ENCODE assay signal across 1 cellular context in genomic region chr19:54209748-54210494, GRCh38.
TF ChIP-seq lines count a peak whose summit lies in the region.

No MANE protein-coding gene starts in this region.

TF ChIP-seq in K562, 482 proteins besides CTCF, POLR2A, EP300 and RAD21 (continued from another document and continues in another):
- TF ChIP-seq, protein P1, sequence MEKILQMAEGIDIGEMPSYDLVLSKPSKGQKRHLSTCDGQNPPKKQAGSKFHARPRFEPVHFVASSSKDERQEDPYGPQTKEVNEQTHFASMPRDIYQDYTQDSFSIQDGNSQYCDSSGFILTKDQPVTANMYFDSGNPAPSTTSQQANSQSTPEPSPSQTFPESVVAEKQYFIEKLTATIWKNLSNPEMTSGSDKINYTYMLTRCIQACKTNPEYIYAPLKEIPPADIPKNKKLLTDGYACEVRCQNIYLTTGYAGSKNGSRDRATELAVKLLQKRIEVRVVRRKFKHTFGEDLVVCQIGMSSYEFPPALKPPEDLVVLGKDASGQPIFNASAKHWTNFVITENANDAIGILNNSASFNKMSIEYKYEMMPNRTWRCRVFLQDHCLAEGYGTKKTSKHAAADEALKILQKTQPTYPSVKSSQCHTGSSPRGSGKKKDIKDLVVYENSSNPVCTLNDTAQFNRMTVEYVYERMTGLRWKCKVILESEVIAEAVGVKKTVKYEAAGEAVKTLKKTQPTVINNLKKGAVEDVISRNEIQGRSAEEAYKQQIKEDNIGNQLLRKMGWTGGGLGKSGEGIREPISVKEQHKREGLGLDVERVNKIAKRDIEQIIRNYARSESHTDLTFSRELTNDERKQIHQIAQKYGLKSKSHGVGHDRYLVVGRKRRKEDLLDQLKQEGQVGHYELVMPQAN (IDR thresholded peaks at IDR 0.05; ENCODE audit: borderline replicate concordance) = no peak
- TF ChIP-seq NRF1 (conservative IDR thresholded peaks at IDR 0.05 in 1 of 2, IDR thresholded peaks at IDR 0.05 in 1 of 2) = peak; percentile 33 to 38; a peak in 1 of 4 replicates
- TF ChIP-seq, protein P2, sequence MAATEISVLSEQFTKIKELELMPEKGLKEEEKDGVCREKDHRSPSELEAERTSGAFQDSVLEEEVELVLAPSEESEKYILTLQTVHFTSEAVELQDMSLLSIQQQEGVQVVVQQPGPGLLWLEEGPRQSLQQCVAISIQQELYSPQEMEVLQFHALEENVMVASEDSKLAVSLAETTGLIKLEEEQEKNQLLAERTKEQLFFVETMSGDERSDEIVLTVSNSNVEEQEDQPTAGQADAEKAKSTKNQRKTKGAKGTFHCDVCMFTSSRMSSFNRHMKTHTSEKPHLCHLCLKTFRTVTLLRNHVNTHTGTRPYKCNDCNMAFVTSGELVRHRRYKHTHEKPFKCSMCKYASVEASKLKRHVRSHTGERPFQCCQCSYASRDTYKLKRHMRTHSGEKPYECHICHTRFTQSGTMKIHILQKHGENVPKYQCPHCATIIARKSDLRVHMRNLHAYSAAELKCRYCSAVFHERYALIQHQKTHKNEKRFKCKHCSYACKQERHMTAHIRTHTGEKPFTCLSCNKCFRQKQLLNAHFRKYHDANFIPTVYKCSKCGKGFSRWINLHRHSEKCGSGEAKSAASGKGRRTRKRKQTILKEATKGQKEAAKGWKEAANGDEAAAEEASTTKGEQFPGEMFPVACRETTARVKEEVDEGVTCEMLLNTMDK (IDR thresholded peaks at IDR 0.05; ENCODE audit: borderline replicate concordance, insufficient read depth, low read depth, low read length, poor library complexity, severe bottlenecking) = no peak
- TF ChIP-seq ZNF282 (CRISPR knock-in tag; IDR thresholded peaks at IDR 0.05) = no peak
- no peak for TF ChIP-seq ZNF436 (CRISPR knock-in tag; IDR thresholded peaks at IDR 0.05)
- no peak for TF ChIP-seq ZFP91 (CRISPR knock-in tag; IDR thresholded peaks at IDR 0.05)
- no peak for TF ChIP-seq HDAC8 (tag; IDR thresholded peaks at IDR 0.05)
- no peak; the same call in 1 of the 2 replicates for TF ChIP-seq ZBTB7A (IDR thresholded peaks at IDR 0.05; ENCODE audit: borderline replicate concordance, control insufficient read depth, low read depth, low read length)
- TF ChIP-seq, protein P3, sequence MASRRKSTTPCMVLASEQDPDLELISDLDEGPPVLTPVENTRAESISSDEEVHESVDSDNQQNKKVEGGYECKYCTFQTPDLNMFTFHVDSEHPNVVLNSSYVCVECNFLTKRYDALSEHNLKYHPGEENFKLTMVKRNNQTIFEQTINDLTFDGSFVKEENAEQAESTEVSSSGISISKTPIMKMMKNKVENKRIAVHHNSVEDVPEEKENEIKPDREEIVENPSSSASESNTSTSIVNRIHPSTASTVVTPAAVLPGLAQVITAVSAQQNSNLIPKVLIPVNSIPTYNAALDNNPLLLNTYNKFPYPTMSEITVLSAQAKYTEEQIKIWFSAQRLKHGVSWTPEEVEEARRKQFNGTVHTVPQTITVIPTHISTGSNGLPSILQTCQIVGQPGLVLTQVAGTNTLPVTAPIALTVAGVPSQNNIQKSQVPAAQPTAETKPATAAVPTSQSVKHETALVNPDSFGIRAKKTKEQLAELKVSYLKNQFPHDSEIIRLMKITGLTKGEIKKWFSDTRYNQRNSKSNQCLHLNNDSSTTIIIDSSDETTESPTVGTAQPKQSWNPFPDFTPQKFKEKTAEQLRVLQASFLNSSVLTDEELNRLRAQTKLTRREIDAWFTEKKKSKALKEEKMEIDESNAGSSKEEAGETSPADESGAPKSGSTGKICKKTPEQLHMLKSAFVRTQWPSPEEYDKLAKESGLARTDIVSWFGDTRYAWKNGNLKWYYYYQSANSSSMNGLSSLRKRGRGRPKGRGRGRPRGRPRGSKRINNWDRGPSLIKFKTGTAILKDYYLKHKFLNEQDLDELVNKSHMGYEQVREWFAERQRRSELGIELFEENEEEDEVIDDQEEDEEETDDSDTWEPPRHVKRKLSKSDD (conservative IDR thresholded peaks at IDR 0.05; ENCODE audit: low read length) = no peak
- peak; percentile 38; the same call in 1 of the 2 replicates for TF ChIP-seq SP1 (CRISPR knock-in tag; IDR thresholded peaks at IDR 0.05)
- TF ChIP-seq MAZ (CRISPR knock-in tag; conservative IDR thresholded peaks at IDR 0.05 in 1 of 2, IDR thresholded peaks at IDR 0.05 in 1 of 2) = peak; percentile 23 to 52; a peak in 1 of 4 replicates
- TF ChIP-seq ZNF165 (CRISPR knock-in tag; IDR thresholded peaks at IDR 0.05; ENCODE audit: borderline replicate concordance) = no peak
- no peak for TF ChIP-seq ILF3 (IDR thresholded peaks at IDR 0.05; ENCODE audit: borderline replicate concordance)
- TF ChIP-seq ZC3H11A (IDR thresholded peaks at IDR 0.05; ENCODE audit: low read depth, low read length) = 0 out of 2 replicates have a peak, but pooled peaks have one; percentile 39
- TF ChIP-seq CEBPB (tag; IDR thresholded peaks at IDR 0.05) = peak; percentile 88
- TF ChIP-seq, protein P4, sequence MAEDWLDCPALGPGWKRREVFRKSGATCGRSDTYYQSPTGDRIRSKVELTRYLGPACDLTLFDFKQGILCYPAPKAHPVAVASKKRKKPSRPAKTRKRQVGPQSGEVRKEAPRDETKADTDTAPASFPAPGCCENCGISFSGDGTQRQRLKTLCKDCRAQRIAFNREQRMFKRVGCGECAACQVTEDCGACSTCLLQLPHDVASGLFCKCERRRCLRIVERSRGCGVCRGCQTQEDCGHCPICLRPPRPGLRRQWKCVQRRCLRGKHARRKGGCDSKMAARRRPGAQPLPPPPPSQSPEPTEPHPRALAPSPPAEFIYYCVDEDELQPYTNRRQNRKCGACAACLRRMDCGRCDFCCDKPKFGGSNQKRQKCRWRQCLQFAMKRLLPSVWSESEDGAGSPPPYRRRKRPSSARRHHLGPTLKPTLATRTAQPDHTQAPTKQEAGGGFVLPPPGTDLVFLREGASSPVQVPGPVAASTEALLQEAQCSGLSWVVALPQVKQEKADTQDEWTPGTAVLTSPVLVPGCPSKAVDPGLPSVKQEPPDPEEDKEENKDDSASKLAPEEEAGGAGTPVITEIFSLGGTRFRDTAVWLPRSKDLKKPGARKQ (CRISPR knock-in tag; IDR thresholded peaks at IDR 0.05) = no peak
- TF ChIP-seq SRSF3 (IDR thresholded peaks at IDR 0.05; ENCODE audit: insufficient read depth, low read length) = no peak
- TF ChIP-seq SIN3A (IDR thresholded peaks at IDR 0.05; ENCODE audit: borderline replicate concordance in 2 of 2, control insufficient read depth in 1 of 2, low read depth in 2 of 2, low read length in 2 of 2) = no peak
- no peak for TF ChIP-seq USF1 (CRISPR knock-in tag; IDR thresholded peaks at IDR 0.05)
- no peak for TF ChIP-seq RAD51 (IDR thresholded peaks at IDR 0.05; ENCODE audit: borderline replicate concordance, low read depth)
- no peak for TF ChIP-seq ZC3H8 (IDR thresholded peaks at IDR 0.05)
- no peak for TF ChIP-seq ZNF561 (CRISPR knock-in tag; conservative IDR thresholded peaks at IDR 0.05)
- TF ChIP-seq, protein P5, sequence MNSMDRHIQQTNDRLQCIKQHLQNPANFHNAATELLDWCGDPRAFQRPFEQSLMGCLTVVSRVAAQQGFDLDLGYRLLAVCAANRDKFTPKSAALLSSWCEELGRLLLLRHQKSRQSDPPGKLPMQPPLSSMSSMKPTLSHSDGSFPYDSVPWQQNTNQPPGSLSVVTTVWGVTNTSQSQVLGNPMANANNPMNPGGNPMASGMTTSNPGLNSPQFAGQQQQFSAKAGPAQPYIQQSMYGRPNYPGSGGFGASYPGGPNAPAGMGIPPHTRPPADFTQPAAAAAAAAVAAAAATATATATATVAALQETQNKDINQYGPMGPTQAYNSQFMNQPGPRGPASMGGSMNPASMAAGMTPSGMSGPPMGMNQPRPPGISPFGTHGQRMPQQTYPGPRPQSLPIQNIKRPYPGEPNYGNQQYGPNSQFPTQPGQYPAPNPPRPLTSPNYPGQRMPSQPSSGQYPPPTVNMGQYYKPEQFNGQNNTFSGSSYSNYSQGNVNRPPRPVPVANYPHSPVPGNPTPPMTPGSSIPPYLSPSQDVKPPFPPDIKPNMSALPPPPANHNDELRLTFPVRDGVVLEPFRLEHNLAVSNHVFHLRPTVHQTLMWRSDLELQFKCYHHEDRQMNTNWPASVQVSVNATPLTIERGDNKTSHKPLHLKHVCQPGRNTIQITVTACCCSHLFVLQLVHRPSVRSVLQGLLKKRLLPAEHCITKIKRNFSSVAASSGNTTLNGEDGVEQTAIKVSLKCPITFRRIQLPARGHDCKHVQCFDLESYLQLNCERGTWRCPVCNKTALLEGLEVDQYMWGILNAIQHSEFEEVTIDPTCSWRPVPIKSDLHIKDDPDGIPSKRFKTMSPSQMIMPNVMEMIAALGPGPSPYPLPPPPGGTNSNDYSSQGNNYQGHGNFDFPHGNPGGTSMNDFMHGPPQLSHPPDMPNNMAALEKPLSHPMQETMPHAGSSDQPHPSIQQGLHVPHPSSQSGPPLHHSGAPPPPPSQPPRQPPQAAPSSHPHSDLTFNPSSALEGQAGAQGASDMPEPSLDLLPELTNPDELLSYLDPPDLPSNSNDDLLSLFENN (IDR thresholded peaks at IDR 0.05; ENCODE audit: low read depth in 2 of 2, low read length in 2 of 2) = peak in 1 of 2 experiments; percentile 72; a peak in 1 of 4 replicates
- TF ChIP-seq ZNF644 (tag; IDR thresholded peaks at IDR 0.05; ENCODE audit: low read depth) = no peak
- TF ChIP-seq XRCC4 (IDR thresholded peaks at IDR 0.05; ENCODE audit: extremely low read depth, insufficient read depth, insufficient read length) = no peak
- no peak for TF ChIP-seq EZH2 (IDR thresholded peaks at IDR 0.05; ENCODE audit: borderline replicate concordance, low read depth, low read length)
- TF ChIP-seq TAF1 (IDR thresholded peaks at IDR 0.05; ENCODE audit: control insufficient read depth, extremely low read depth, insufficient read depth, low read length, severe bottlenecking) = peak; percentile 30
- TF ChIP-seq THAP12 (CRISPR knock-in tag; IDR thresholded peaks at IDR 0.05) = no peak
- no peak for TF ChIP-seq UBTF (IDR thresholded peaks at IDR 0.05; ENCODE audit: borderline replicate concordance in 1 of 2, low read depth in 2 of 2, low read length in 2 of 2)
- no peak for TF ChIP-seq PREB (CRISPR knock-in tag; IDR thresholded peaks at IDR 0.05)
- no peak for TF ChIP-seq ZNF408 (CRISPR knock-in tag; IDR thresholded peaks at IDR 0.05; ENCODE audit: low read depth)
- TF ChIP-seq ZNF121 (CRISPR knock-in tag; conservative IDR thresholded peaks at IDR 0.05) = no peak
- TF ChIP-seq, protein P6, sequence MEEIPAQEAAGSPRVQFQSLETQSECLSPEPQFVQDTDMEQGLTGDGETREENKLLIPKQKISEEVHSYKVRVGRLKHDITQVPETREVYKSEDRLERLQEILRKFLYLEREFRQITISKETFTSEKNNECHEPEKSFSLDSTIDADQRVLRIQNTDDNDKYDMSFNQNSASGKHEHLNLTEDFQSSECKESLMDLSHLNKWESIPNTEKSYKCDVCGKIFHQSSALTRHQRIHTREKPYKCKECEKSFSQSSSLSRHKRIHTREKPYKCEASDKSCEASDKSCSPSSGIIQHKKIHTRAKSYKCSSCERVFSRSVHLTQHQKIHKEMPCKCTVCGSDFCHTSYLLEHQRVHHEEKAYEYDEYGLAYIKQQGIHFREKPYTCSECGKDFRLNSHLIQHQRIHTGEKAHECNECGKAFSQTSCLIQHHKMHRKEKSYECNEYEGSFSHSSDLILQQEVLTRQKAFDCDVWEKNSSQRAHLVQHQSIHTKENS (CRISPR knock-in tag; IDR thresholded peaks at IDR 0.05) = no peak
